In genomic region chr1:166721145-166721544, GRCh38 we compare ENCODE assay signal across 1 cellular context.
TF ChIP-seq lines count a peak whose summit lies in the region.

No MANE protein-coding gene starts in this region.

TF ChIP-seq in HepG2, 621 proteins besides CTCF, POLR2A, EP300 and RAD21 (continued from another document):
- peak; percentile 90; the same call in 1 of the 2 replicates for TF ChIP-seq ZNF724P (CRISPR knock-in tag; IDR thresholded peaks at IDR 0.05; ENCODE audit: borderline replicate concordance)
